ENCODE assay signal across 17 cellular contexts in genomic region chr3:123352134-123352554, GRCh38.
DNase-seq lines count a peak whose midpoint lies in the region; ATAC-seq and TF ChIP-seq lines count a peak whose summit lies in the region.
"Had no signal": no experiment of that assay in that cellular context is flagged by ENCODE, and none has a peak within 500 bp of the region (broad histone marks: within the 10 kb centered on the region; RNA-seq: fewer than 3 reads in every experiment).

No MANE protein-coding gene starts in this region.

- WGBS in endodermal cell (ENCODE audit: insufficient coverage in 1 of 2, insufficient read length in 1 of 2), 2 experiments: 86 to 90% methylated on average over 9 to 15 of the region's 15 CpGs

- no peak overlapping the region for H3K4me3 ChIP-seq in HEK293 (ENCODE audit: low read depth, low read length)
- no peak overlapping the region for H3K4me3 ChIP-seq in endodermal cell (ENCODE audit: low read length)
- peak overlapping the region in 1 of 2 donors; percentile 44 for H3K4me3 ChIP-seq in stomach smooth muscle (ENCODE audit: low read length in 2 of 2)
- H3K4me3 ChIP-seq: suprapubic skin had no signal

- DNase-seq in endodermal cell (peak; percentile 55), kidney tubule cell (ENCODE audit: low spot score) (peak; percentile 36), LoVo (ENCODE audit: low spot score) (no peak), NCI-H774 (lab: John Stamatoyannopoulos, UW) (no peak)
- DNase-seq: activated CD4-positive, alpha-beta T cell treated with anti-CD3 and anti-CD28 coated beads, Interleukin-2, amount 10 ng/mL, durations not matched to agents 7 days and 5 days; activated CD8-positive, alpha-beta memory T cell treated with anti-CD3 and anti-CD28 coated beads, Interleukin-2, amount 50 U/mL, for 48 hours; activated effector memory CD4-positive, alpha-beta T cell treated with Interleukin-2 at 50 U/mL for 16 hours; activated naive CD8-positive, alpha-beta T cell treated with anti-CD3 and anti-CD28 coated beads, Interleukin-2, amount 50 U/mL, for 24 hours; CD4-positive, alpha-beta T cell; DMS 273 treated with DMSO at 0.1 percent for 48 hours; NCI-H1694 treated with DMSO at 0.1 percent for 48 hours had no signal

- no peaks in the 10 kb centered on the region for H3K36me3 Mint-ChIP-seq in endodermal cell (ENCODE audit: low read depth)
- H3K36me3 Mint-ChIP-seq: mesothelial cell of epicardium had no signal

- H3K9me3 Mint-ChIP-seq in endodermal cell: no peaks in the 10 kb centered on the region
- H3K9me3 Mint-ChIP-seq: activated CD4-positive, alpha-beta T cell treated with anti-CD3 and anti-CD28 coated beads, Interleukin-2, amount 10 ng/mL, durations not matched to agents 7 days and 5 days had no signal

- H3K4me1 ChIP-seq in HEK293 (ENCODE audit: control insufficient read depth, insufficient read depth, low read length) (no peaks in the 10 kb centered on the region), endodermal cell (ENCODE audit: control insufficient read depth, insufficient read depth, low read length) (no peaks in the 10 kb centered on the region), stomach smooth muscle (ENCODE audit: control insufficient read depth, insufficient read depth, low read length) (peaks cover 67% of the 10 kb centered on the region)
- H3K4me1 ChIP-seq: suprapubic skin had no signal

- H3K36me3 ChIP-seq in HEK293 (ENCODE audit: control insufficient read depth in 2 of 2, insufficient read depth in 1 of 2, low read length in 2 of 2) (no peaks in the 10 kb centered on the region), endodermal cell (ENCODE audit: control insufficient read depth, insufficient read depth, low read length) (no peaks in the 10 kb centered on the region), stomach smooth muscle (ENCODE audit: control insufficient read depth in 2 of 2, insufficient read depth in 2 of 2, low read length in 2 of 2) (peaks cover 3 to 11% of the 10 kb centered on the region in 2 donors)
- H3K36me3 ChIP-seq: suprapubic skin had no signal

- H3K4me3 Mint-ChIP-seq in endodermal cell: no peak overlapping the region
- H3K4me3 Mint-ChIP-seq: activated CD4-positive, alpha-beta T cell treated with anti-CD3 and anti-CD28 coated beads, Interleukin-2, amount 10 ng/mL, durations not matched to agents 7 days and 5 days; activated naive CD8-positive, alpha-beta T cell treated with anti-CD3 and anti-CD28 coated beads, Interleukin-2, amount 50 U/mL, for 24 hours; CD4-positive, alpha-beta T cell; mesothelial cell of epicardium had no signal

- CTCF ChIA-PET in HEK293 (lab: Yijun Ruan, JAX): no interaction called here

- H3K27ac ChIP-seq in HEK293 (ENCODE audit: extremely low read depth, low read depth, low read length): no peak overlapping the region
- H3K27ac ChIP-seq in endodermal cell (ENCODE audit: low read depth, low read length): no peak overlapping the region
- H3K27ac ChIP-seq in stomach smooth muscle (ENCODE audit: low read length): peak overlapping the region; percentile 41
- H3K27ac ChIP-seq: HL-60, suprapubic skin had no signal

- TF ChIP-seq CTCF in HEK293 (tag by site-specific recombination; IDR thresholded peaks at IDR 0.05) (no peak), endodermal cell (conservative IDR thresholded peaks at IDR 0.05) (no peak)

- peaks cover 6% of the 10 kb centered on the region for H3K27me3 Mint-ChIP-seq in endodermal cell (ENCODE audit: insufficient read depth)

- no peak overlapping the region for H3K9ac ChIP-seq in endodermal cell (ENCODE audit: extremely low read depth, low read length, poor library complexity, severe bottlenecking)
- no peak overlapping the region for H3K9ac ChIP-seq in stomach smooth muscle (ENCODE audit: low read length in 2 of 2)

- H3K4me1 Mint-ChIP-seq in endodermal cell: peaks cover 2% of the 10 kb centered on the region
- H3K4me1 Mint-ChIP-seq: activated CD4-positive, alpha-beta T cell treated with anti-CD3 and anti-CD28 coated beads, Interleukin-2, amount 10 ng/mL, durations not matched to agents 7 days and 5 days; activated naive CD8-positive, alpha-beta T cell treated with anti-CD3 and anti-CD28 coated beads, Interleukin-2, amount 50 U/mL, for 24 hours; mesothelial cell of epicardium had no signal

- POLR2A ChIA-PET in HEK293 (lab: Yijun Ruan, JAX): no interaction called here

- no peak for ATAC-seq in HG02610 (IDR thresholded peaks at IDR 0.05; ENCODE audit: unreplicated experiment)
- ATAC-seq: activated naive CD8-positive, alpha-beta T cell treated with anti-CD3 and anti-CD28 coated beads, Interleukin-2, amount 50 U/mL, for 24 hours had no signal

- no peaks in the 10 kb centered on the region for H3K9me3 ChIP-seq in HEK293 (ENCODE audit: control insufficient read depth, insufficient read depth, low read depth, low read length)
- no peaks in the 10 kb centered on the region for H3K9me3 ChIP-seq in endodermal cell (ENCODE audit: control insufficient read depth, low read length)
- H3K9me3 ChIP-seq in stomach smooth muscle (ENCODE audit: control insufficient read depth in 2 of 2, low read length in 2 of 2): peaks cover 0 to 3% of the 10 kb centered on the region in 2 donors
- H3K9me3 ChIP-seq: suprapubic skin had no signal

- H3K27ac Mint-ChIP-seq in endodermal cell: no peak overlapping the region
- H3K27ac Mint-ChIP-seq: activated CD4-positive, alpha-beta T cell treated with anti-CD3 and anti-CD28 coated beads, Interleukin-2, amount 10 ng/mL, durations not matched to agents 7 days and 5 days; activated naive CD8-positive, alpha-beta T cell treated with anti-CD3 and anti-CD28 coated beads, Interleukin-2, amount 50 U/mL, for 24 hours; CD4-positive, alpha-beta T cell; mesothelial cell of epicardium had no signal

- H3K27me3 ChIP-seq in endodermal cell (ENCODE audit: control insufficient read depth, insufficient read depth, low read length, poor library complexity, severe bottlenecking): no peaks in the 10 kb centered on the region
- H3K27me3 ChIP-seq in stomach smooth muscle (ENCODE audit: control insufficient read depth in 1 of 2, insufficient read depth in 2 of 2, low read length in 2 of 2): no peaks in the 10 kb centered on the region

TF ChIP-seq in HEK293, 187 proteins besides CTCF, POLR2A, EP300 and RAD21:
- TF ChIP-seq GLIS1 (tag by site-specific recombination; IDR thresholded peaks at IDR 0.05) (peak; percentile 56), ZNF2 (tag by site-specific recombination; IDR thresholded peaks at IDR 0.05) (no peak), ZIC2 (tag by site-specific recombination; IDR thresholded peaks at IDR 0.05) (peak; percentile 84), ZNF426 (tag by site-specific recombination; IDR thresholded peaks at IDR 0.05) (no peak)

Comparison
In these comparisons a context has a peak if more than half of its experiments do, and no peak if none do; other contexts are left out.
1. DNase-seq: peak in endodermal cell (single experiment) and kidney tubule cell (single experiment); none in LoVo (single experiment) and NCI-H774 (single experiment).